Comparison of ENCODE assay signal across 8 cellular contexts in genomic region chr3:171810278-171811058, GRCh38. TPM values are rescaled to one million over a fixed set of nuclear protein-coding genes. Genes with fewer than 3 reads are reported as not detected.
DNase-seq lines count a peak whose midpoint lies in the region; ATAC-seq and TF ChIP-seq lines count a peak whose summit lies in the region.

Gene PLD1, minus strand, starts transcription at chr3:171810483. Its CDS starts 72,432 bp downstream, at chr3:171738051.

- peaks cover 10% of the 10 kb centered on the region for H3K4me1 ChIP-seq in CD8-positive, alpha-beta memory T cell (ENCODE audit: insufficient read depth, low read length)

- no peaks in the 10 kb centered on the region for H3K9me3 Mint-ChIP-seq in CD8-positive, alpha-beta memory T cell
- H3K9me3 Mint-ChIP-seq in activated naive CD8-positive, alpha-beta T cell (ENCODE audit: low read depth), result no peaks in the 10 kb centered on the region

- peak within 1 kb of the TSS; percentile 70 for H3K27ac ChIP-seq in CD8-positive, alpha-beta memory T cell (ENCODE audit: low read depth, low read length)

- no peaks in the 10 kb centered on the region for H3K9me3 ChIP-seq in CD8-positive, alpha-beta memory T cell (ENCODE audit: low read length)

- peak within 1 kb of the TSS; percentile 20 to 89 (median 82) for H3K27ac Mint-ChIP-seq in CD8-positive, alpha-beta memory T cell
- H3K27ac Mint-ChIP-seq in activated naive CD8-positive, alpha-beta T cell, result no peak within 1 kb of the TSS

- intact Hi-C loops in head of caudate nucleus (cut with DNase I), result no loop called here

- peaks cover 16 to 32% (median 19%) of the 10 kb centered on the region in 3 donors for H3K4me1 Mint-ChIP-seq in CD8-positive, alpha-beta memory T cell
- peaks cover 15% of the 10 kb centered on the region for H3K4me1 Mint-ChIP-seq in activated naive CD8-positive, alpha-beta T cell (ENCODE audit: low read depth)

- peak within 1 kb of the TSS; percentile 76 to 91 (median 86) for H3K4me3 Mint-ChIP-seq in CD8-positive, alpha-beta memory T cell
- H3K4me3 Mint-ChIP-seq in activated naive CD8-positive, alpha-beta T cell, result peak within 1 kb of the TSS; percentile 88

- no peaks in the 10 kb centered on the region for H3K36me3 Mint-ChIP-seq in CD8-positive, alpha-beta memory T cell
- no peaks in the 10 kb centered on the region for H3K36me3 Mint-ChIP-seq in activated naive CD8-positive, alpha-beta T cell

- peak; percentile 42 for ATAC-seq in GM19351 (IDR thresholded peaks at IDR 0.05; ENCODE audit: unreplicated experiment)
- peak; percentile 58 for ATAC-seq in HG03432 (IDR thresholded peaks at IDR 0.05; ENCODE audit: unreplicated experiment)

- CTCF ChIA-PET in CD8-positive, alpha-beta memory T cell (lab: Charles Lee), result interaction anchor here (1.5 kb wide), 1 partner anchor 38 kb away, joined by 5 read pairs; no protein-coding TSS in a partner anchor

- POLR2A ChIA-PET in CD8-positive, alpha-beta memory T cell (lab: Charles Lee), result no interaction called here

- H3K36me3 ChIP-seq in CD8-positive, alpha-beta memory T cell (ENCODE audit: insufficient read depth, low read length), result no peaks in the 10 kb centered on the region

- H3K27me3 ChIP-seq in CD8-positive, alpha-beta memory T cell (ENCODE audit: insufficient read depth, low read length, poor library complexity, severe bottlenecking), result peaks cover 8% of the 10 kb centered on the region

- DNase-seq in CD8-positive, alpha-beta memory T cell, result peak in 3 of 5 donors; percentile 13 to 59 (median 25)
- peak; percentile 53 to 94 (median 84) for DNase-seq in head of caudate nucleus
- peak; percentile 85 for DNase-seq in occipital lobe (lab: John Stamatoyannopoulos, UW)
- DNase-seq in effector CD8-positive, alpha-beta T cell (lab: John Stamatoyannopoulos, UW), result no peak

- peak within 1 kb of the TSS; percentile 48 for H3K4me3 ChIP-seq in CD8-positive, alpha-beta memory T cell (ENCODE audit: low read length)

- peaks cover 22 to 58% of the 10 kb centered on the region in 2 donors for H3K27me3 Mint-ChIP-seq in CD8-positive, alpha-beta memory T cell
- peaks cover 32% of the 10 kb centered on the region for H3K27me3 Mint-ChIP-seq in activated naive CD8-positive, alpha-beta T cell

TF ChIP-seq in PFSK-1, 5 proteins besides CTCF, POLR2A, EP300 and RAD21:
- peak; percentile 29 for TF ChIP-seq FOXP2 (optimal IDR thresholded peaks at IDR 0.05; ENCODE audit: borderline replicate concordance, extremely low read depth, extremely low read length, insufficient read depth)
- no peak for TF ChIP-seq TAF1 (IDR thresholded peaks at IDR 0.05; ENCODE audit: borderline replicate concordance, insufficient read depth, low read length)

RNA-seq across cellular contexts. Expression of gene PLD1, which starts in this region (rescaled TPM):
- total RNA-seq in CD8-positive, alpha-beta memory T cell, result 1 to 10 TPM in 1 of 2 experiments, under 1 TPM in 1; 0.59 to 1.3 TPM
- 14.5 TPM for polyA plus RNA-seq in CD8-positive, alpha-beta memory T cell
- polyA plus RNA-seq in PFSK-1 (2012; ENCODE audit: insufficient read length, low read depth), result 12.3 TPM
- 6.6 TPM for total RNA-seq in occipital lobe
